39 cellular contexts compared by ENCODE assay signal in genomic region chr7:69414555-69414954, GRCh38.
"Had no signal": no experiment of that assay in that cellular context is flagged by ENCODE, and none has a peak within 500 bp of the region (broad histone marks: within the 10 kb centered on the region; RNA-seq: fewer than 3 reads in every experiment).

No MANE protein-coding gene starts in this region.

- H3K36me3 Mint-ChIP-seq: activated naive CD4-positive, alpha-beta T cell treated with anti-CD3 and anti-CD28 coated beads, Interleukin-2, amount 10 ng/mL, durations not matched to agents 7 days and 5 days; activated naive CD4-positive, alpha-beta T cell treated with anti-CD3 and anti-CD28 coated beads, Interleukin-2, amount 50 U/mL, for 24 hours; activated naive CD8-positive, alpha-beta T cell treated with anti-CD3 and anti-CD28 coated beads for 36 hours; activated naive CD8-positive, alpha-beta T cell treated with anti-CD3 and anti-CD28 coated beads, Interleukin-2, amount 10 ng/mL, durations not matched to agents 7 days and 5 days; brain had no signal

- H3K27ac ChIP-seq: adrenal gland, ascending aorta, body of pancreas, brain microvascular endothelial cell, breast epithelium, cardiac muscle cell had no signal

- H3K36me3 ChIP-seq: adrenal gland, ascending aorta, brain microvascular endothelial cell, breast epithelium, cardiac muscle cell had no signal

- ATAC-seq: activated naive CD4-positive, alpha-beta T cell treated with anti-CD3 and anti-CD28 coated beads, Interleukin-2, amount 50 U/mL, for 72 hours; activated naive CD8-positive, alpha-beta T cell treated with anti-CD3 and anti-CD28 coated beads, Interleukin-2, amount 50 U/mL, for 24 hours; activated T-cell treated with anti-CD3 and anti-CD28 coated beads, Interleukin-2, amount 50 U/mL, for 4 hours; activated T-cell treated with anti-CD3 and anti-CD28 coated beads, Interleukin-2, amount 50 U/mL, for 72 hours; activated T-helper 17 cell treated with anti-CD3 and anti-CD28 coated beads, Interleukin-2, amount 50 U/mL, for 72 hours; body of pancreas had no signal

- H3K4me1 Mint-ChIP-seq: activated naive CD4-positive, alpha-beta T cell treated with anti-CD3 and anti-CD28 coated beads, Interleukin-2, amount 10 ng/mL, durations not matched to agents 7 days and 5 days; activated naive CD4-positive, alpha-beta T cell treated with anti-CD3 and anti-CD28 coated beads, Interleukin-2, amount 50 U/mL, for 24 hours; activated naive CD8-positive, alpha-beta T cell treated with anti-CD3 and anti-CD28 coated beads for 36 hours; activated T-helper 17 cell treated with anti-CD3 and anti-CD28 coated beads, Interleukin-2, amount 50 U/mL, for 72 hours had no signal

- H3K27me3 ChIP-seq: adrenal gland, ascending aorta, body of pancreas, brain microvascular endothelial cell, breast epithelium, cardiac muscle cell had no signal

- H3K4me3 ChIP-seq: adrenal gland, ascending aorta, body of pancreas, breast epithelium, cardiac muscle cell had no signal

- H3K4me3 Mint-ChIP-seq: activated naive CD4-positive, alpha-beta T cell treated with anti-CD3 and anti-CD28 coated beads for 36 hours; activated naive CD4-positive, alpha-beta T cell treated with anti-CD3 and anti-CD28 coated beads, Interleukin-2, amount 10 ng/mL, durations not matched to agents 7 days and 5 days; activated naive CD4-positive, alpha-beta T cell treated with anti-CD3 and anti-CD28 coated beads, Interleukin-2, amount 50 U/mL, for 24 hours; activated naive CD8-positive, alpha-beta T cell; activated naive CD8-positive, alpha-beta T cell treated with anti-CD3 and anti-CD28 coated beads for 36 hours; activated naive CD8-positive, alpha-beta T cell treated with anti-CD3 and anti-CD28 coated beads, Interleukin-2, amount 10 ng/mL, durations not matched to agents 7 days and 5 days; activated naive CD8-positive, alpha-beta T cell treated with anti-CD3 and anti-CD28 coated beads, Interleukin-2, amount 50 U/mL, for 24 hours; activated T-cell treated with anti-CD3 and anti-CD28 coated beads, Interleukin-2, amount 50 U/mL, for 24 hours; activated T-cell treated with anti-CD3 and anti-CD28 coated beads, Interleukin-2, amount 50 U/mL, for 4 hours; activated T-cell treated with anti-CD3 and anti-CD28 coated beads, Interleukin-2, amount 50 U/mL, for 72 hours; activated T-helper 1 cell treated with anti-CD3 and anti-CD28 coated beads, Interleukin-12 subunit alpha, Interleukin-12 subunit beta, Interleukin-2, Interleukin-4 antibody, amounts not matched to agents 30 ng/mL and 10 ng/mL and 1 ng/mL, durations not matched to agents 14 hours and 24 hours and 36 hours; activated T-helper 17 cell treated with anti-CD3 and anti-CD28 coated beads, Interleukin-2, amount 50 U/mL, for 72 hours; brain; central memory CD8-positive, alpha-beta T cell had no signal

- H3K9me3 ChIP-seq: adrenal gland, ascending aorta, body of pancreas had no signal

- H3K27ac Mint-ChIP-seq: activated naive CD4-positive, alpha-beta T cell treated with anti-CD3 and anti-CD28 coated beads for 36 hours; activated naive CD4-positive, alpha-beta T cell treated with anti-CD3 and anti-CD28 coated beads, Interleukin-2, amount 10 ng/mL, durations not matched to agents 7 days and 5 days; activated naive CD4-positive, alpha-beta T cell treated with anti-CD3 and anti-CD28 coated beads, Interleukin-2, amount 50 U/mL, for 24 hours; activated naive CD4-positive, alpha-beta T cell treated with anti-CD3 and anti-CD28 coated beads, Interleukin-2, amount 50 U/mL, for 72 hours; activated naive CD8-positive, alpha-beta T cell; activated naive CD8-positive, alpha-beta T cell treated with anti-CD3 and anti-CD28 coated beads for 36 hours; activated naive CD8-positive, alpha-beta T cell treated with anti-CD3 and anti-CD28 coated beads, Interleukin-2, amount 10 ng/mL, durations not matched to agents 7 days and 5 days; activated naive CD8-positive, alpha-beta T cell treated with anti-CD3 and anti-CD28 coated beads, Interleukin-2, amount 50 U/mL, for 24 hours; activated T-cell treated with anti-CD3 and anti-CD28 coated beads, Interleukin-2, amount 50 U/mL, for 24 hours; activated T-cell treated with anti-CD3 and anti-CD28 coated beads, Interleukin-2, amount 50 U/mL, for 72 hours; activated T-helper 1 cell treated with anti-CD3 and anti-CD28 coated beads, Interleukin-12 subunit alpha, Interleukin-12 subunit beta, Interleukin-2, Interleukin-4 antibody, amounts not matched to agents 30 ng/mL and 10 ng/mL and 1 ng/mL, durations not matched to agents 14 hours and 24 hours and 36 hours; activated T-helper 17 cell treated with anti-CD3 and anti-CD28 coated beads, Interleukin-2, amount 50 U/mL, for 72 hours; activated T-helper 2 cell treated with anti-CD3 and anti-CD28 coated beads, Interferon-gamma antibody, Interleukin-2, Interleukin-4, amounts not matched to agents 10 μg/mL and 5 μg/mL and 100 μg/mL, durations not matched to agents 14 hours and 24 hours and 36 hours had no signal

- FAIRE-seq: astrocyte, bronchial epithelial cell had no signal

- H3K27me3 Mint-ChIP-seq: activated naive CD4-positive, alpha-beta T cell treated with anti-CD3 and anti-CD28 coated beads, Interleukin-2, amount 10 ng/mL, durations not matched to agents 7 days and 5 days; activated naive CD4-positive, alpha-beta T cell treated with anti-CD3 and anti-CD28 coated beads, Interleukin-2, amount 50 U/mL, for 24 hours; activated naive CD8-positive, alpha-beta T cell; activated naive CD8-positive, alpha-beta T cell treated with anti-CD3 and anti-CD28 coated beads for 36 hours; activated naive CD8-positive, alpha-beta T cell treated with anti-CD3 and anti-CD28 coated beads, Interleukin-2, amount 50 U/mL, for 24 hours; activated T-cell treated with anti-CD3 and anti-CD28 coated beads, Interleukin-2, amount 50 U/mL, for 24 hours had no signal

- H3K4me1 ChIP-seq: ascending aorta, body of pancreas, breast epithelium had no signal

- DNase-seq: activated effector memory CD4-positive, alpha-beta T cell treated with anti-CD3 and anti-CD28 coated beads, Interleukin-2, amount 50 U/mL, for 16 hours; activated effector memory CD4-positive, alpha-beta T cell treated with Interleukin-2 at 50 U/mL for 16 hours; activated gamma-delta T cell; activated gamma-delta T cell treated with Interleukin-2 at 50 U/mL for 16 hours; activated naive CD4-positive, alpha-beta T cell; activated naive CD4-positive, alpha-beta T cell treated with anti-CD3 and anti-CD28 coated beads for 36 hours; activated naive CD4-positive, alpha-beta T cell treated with anti-CD3 and anti-CD28 coated beads, Interleukin-2, amount 10 ng/mL, durations not matched to agents 7 days and 5 days; activated naive CD4-positive, alpha-beta T cell treated with anti-CD3 and anti-CD28 coated beads, Interleukin-2, amount 50 U/mL, for 16 hours; activated naive CD4-positive, alpha-beta T cell treated with Interleukin-2 at 50 U/mL for 16 hours; activated naive CD8-positive, alpha-beta T cell treated with anti-CD3 and anti-CD28 coated beads for 36 hours; activated naive CD8-positive, alpha-beta T cell treated with anti-CD3 and anti-CD28 coated beads, Interleukin-2, amount 10 ng/mL, durations not matched to agents 7 days and 5 days; activated naive CD8-positive, alpha-beta T cell treated with anti-CD3 and anti-CD28 coated beads, Interleukin-2, amount 50 U/mL, for 24 hours; activated T-cell treated with anti-CD3 and anti-CD28 coated beads, Interleukin-2, amount 50 U/mL, for 24 hours; activated T-cell treated with anti-CD3 and anti-CD28 coated beads, Interleukin-2, amount 50 U/mL, for 4 hours; activated T-cell treated with anti-CD3 and anti-CD28 coated beads, Interleukin-2, amount 50 U/mL, for 48 hours; activated T-cell treated with anti-CD3 and anti-CD28 coated beads, Interleukin-2, amount 50 U/mL, for 72 hours; adrenal gland; amniotic stem cell; amygdala; anterior cingulate cortex; aorta; body of pancreas; brain microvascular endothelial cell; caudate nucleus; central memory CD4-positive, alpha-beta T cell; cerebellar nuclear complex had no signal
